26 cellular contexts compared by ENCODE assay signal in genomic region chr10:72379776-72380175, GRCh38.
"Had no signal": no experiment of that assay in that cellular context is flagged by ENCODE, and none has a peak within 500 bp of the region (broad histone marks: within the 10 kb centered on the region; RNA-seq: fewer than 3 reads in every experiment).

No MANE protein-coding gene starts in this region.

- H3K9me3 ChIP-seq: adrenal gland, ascending aorta, heart right ventricle, tibial artery had no signal

- H3K36me3 Mint-ChIP-seq: natural killer cell; stimulated activated effector memory CD8-positive, alpha-beta T cell treated with anti-CD3 and anti-CD28 coated beads, Interleukin-12 subunit alpha, Interleukin-12 subunit beta, amount 100 ng/mL, for 72 hours had no signal

- H3K36me3 ChIP-seq: adrenal gland, WERI-Rb-1 had no signal

- ATAC-seq: left lobe of liver, natural killer cell, right cardiac atrium, T-cell had no signal

- H3K27me3 Mint-ChIP-seq: activated naive CD8-positive, alpha-beta T cell; activated T-cell treated with anti-CD3 and anti-CD28 coated beads, Interleukin-2, amount 50 U/mL, for 24 hours; activated T-helper 17 cell treated with anti-CD3 and anti-CD28 coated beads, Interleukin-2, amount 50 U/mL, for 72 hours; stimulated activated naive CD8-positive, alpha-beta T cell treated with anti-CD3 and anti-CD28 coated beads, Interleukin-15, amount 100 ng/mL, for 72 hours; T-cell had no signal

- H3K9me3 Mint-ChIP-seq: activated T-cell treated with anti-CD3 and anti-CD28 coated beads, Interleukin-2, amount 50 U/mL, for 24 hours; activated T-helper 17 cell treated with anti-CD3 and anti-CD28 coated beads, Interleukin-2, amount 50 U/mL, for 72 hours; mesothelial cell of epicardium; natural killer cell; stimulated activated effector memory CD8-positive, alpha-beta T cell treated with anti-CD3 and anti-CD28 coated beads, Interleukin-12 subunit alpha, Interleukin-12 subunit beta, amount 100 ng/mL, for 72 hours; stimulated activated naive CD8-positive, alpha-beta T cell treated with anti-CD3 and anti-CD28 coated beads, Interleukin-15, amount 100 ng/mL, for 72 hours; T-cell had no signal

- H3K27ac ChIP-seq: adrenal gland, ascending aorta, epithelial cell of prostate, heart right ventricle, parathyroid adenoma, tibial artery, WERI-Rb-1 had no signal

- H3K4me1 Mint-ChIP-seq: T-cell had no signal

- DNase-seq: activated CD4-positive, CD25-positive, alpha-beta regulatory T cell treated with anti-CD3 and anti-CD28 coated beads, Interleukin-2, amount 50 U/mL, for 72 hours; activated naive CD4-positive, alpha-beta T cell; activated T-cell treated with anti-CD3 and anti-CD28 coated beads, Interleukin-2, amount 50 U/mL, for 24 hours; adrenal gland; cortex of kidney; foreskin fibroblast; heart right ventricle; kidney; natural killer cell; right cardiac atrium; small intestine; stimulated activated CD4-positive, alpha-beta T cell treated with anti-CD3 and anti-CD28 coated beads, Interleukin-2, amount 100 ng/mL, for 24 hours; stimulated activated naive CD8-positive, alpha-beta T cell treated with anti-CD3 and anti-CD28 coated beads, Interleukin-15, amount 100 ng/mL, for 72 hours; T-cell; tibial artery; WERI-Rb-1 had no signal

- H3K27ac Mint-ChIP-seq: activated naive CD8-positive, alpha-beta T cell; activated T-cell treated with anti-CD3 and anti-CD28 coated beads, Interleukin-2, amount 50 U/mL, for 24 hours; activated T-helper 17 cell treated with anti-CD3 and anti-CD28 coated beads, Interleukin-2, amount 50 U/mL, for 72 hours; mesothelial cell of epicardium; natural killer cell; stimulated activated effector memory CD8-positive, alpha-beta T cell treated with anti-CD3 and anti-CD28 coated beads, Interleukin-12 subunit alpha, Interleukin-12 subunit beta, amount 100 ng/mL, for 72 hours; stimulated activated naive CD8-positive, alpha-beta T cell treated with anti-CD3 and anti-CD28 coated beads, Interleukin-15, amount 100 ng/mL, for 72 hours; T-cell had no signal

- H3K4me3 ChIP-seq: adrenal gland, ascending aorta, heart right ventricle, lung, tibial artery had no signal

- H3K4me3 Mint-ChIP-seq: activated naive CD8-positive, alpha-beta T cell; activated T-cell treated with anti-CD3 and anti-CD28 coated beads, Interleukin-2, amount 50 U/mL, for 24 hours; activated T-helper 17 cell treated with anti-CD3 and anti-CD28 coated beads, Interleukin-2, amount 50 U/mL, for 72 hours; mesothelial cell of epicardium; natural killer cell; stimulated activated effector memory CD8-positive, alpha-beta T cell treated with anti-CD3 and anti-CD28 coated beads, Interleukin-12 subunit alpha, Interleukin-12 subunit beta, amount 100 ng/mL, for 72 hours; stimulated activated naive CD8-positive, alpha-beta T cell treated with anti-CD3 and anti-CD28 coated beads, Interleukin-15, amount 100 ng/mL, for 72 hours; T-cell had no signal

- H3K4me1 ChIP-seq: adrenal gland, ascending aorta, heart right ventricle, parathyroid adenoma, tibial artery had no signal

- FAIRE-seq: kidney, small intestine, TTC549 had no signal

- H3K27me3 ChIP-seq: adrenal gland, ascending aorta, heart right ventricle, tibial artery had no signal
